ENCODE assay signal across 21 cellular contexts in the genomic region with DNA sequence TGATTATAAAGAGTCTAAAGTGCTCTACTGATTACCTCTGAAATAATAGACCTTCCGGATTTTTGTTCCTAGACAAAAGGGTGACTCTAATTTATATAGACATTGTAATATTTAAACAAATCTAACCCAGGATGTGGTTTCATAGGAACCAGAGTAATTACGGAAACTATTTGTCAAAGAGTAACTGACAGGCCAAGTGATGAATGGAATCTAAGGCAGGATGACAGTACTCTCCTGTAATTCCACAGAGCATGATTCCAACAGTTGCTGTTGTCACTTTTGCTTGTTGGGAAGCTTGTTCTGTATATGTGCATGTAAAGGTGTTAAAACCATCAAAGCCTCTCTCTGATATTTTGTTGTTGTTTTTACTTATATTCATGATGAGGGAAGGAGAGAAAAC.
DNase-seq lines count a peak whose midpoint lies in the region; ATAC-seq, FAIRE-seq and TF ChIP-seq lines count a peak whose summit lies in the region.
"Had no signal": no experiment of that assay in that cellular context is flagged by ENCODE, and none has a peak within 500 bp of the region (broad histone marks: within the 10 kb centered on the region; RNA-seq: fewer than 3 reads in every experiment).

No MANE protein-coding gene starts in this region.

- H3K4me3 ChIP-seq in AG10803 (ENCODE audit: low read length): no peak overlapping the region
- no peak overlapping the region for H3K4me3 ChIP-seq in endothelial cell of umbilical vein (replicated peaks in 1 of 3; ENCODE audit: insufficient read depth in 1 of 3, low read depth in 1 of 3, low read length in 3 of 3)
- no peak overlapping the region for H3K4me3 ChIP-seq in HAP-1
- no peak overlapping the region for H3K4me3 ChIP-seq in HepG2 (replicated peaks in 1 of 3; ENCODE audit: insufficient read depth in 1 of 3, low read depth in 2 of 3, low read length in 3 of 3)
- H3K4me3 ChIP-seq: esophagus muscularis mucosa, GM12878, lower lobe of right lung, pancreas, sigmoid colon had no signal

- H3K9me1 ChIP-seq in endothelial cell of umbilical vein (replicated peaks; ENCODE audit: control insufficient read depth, extremely low read depth, insufficient read depth, low read length): no peaks in the 10 kb centered on the region

- TF ChIP-seq RAD21 in Ishikawa (IDR thresholded peaks at IDR 0.05; ENCODE audit: low read depth) (no peak), HepG2 (CRISPR knock-in tag; IDR thresholded peaks at IDR 0.05) (no peak)

- H3K36me3 ChIP-seq in endothelial cell of umbilical vein (ENCODE audit: control insufficient read depth in 2 of 2, extremely low read depth in 1 of 2, insufficient read depth in 2 of 2, low read length in 2 of 2) (no peaks in the 10 kb centered on the region), HAP-1 (replicated peaks) (no peaks in the 10 kb centered on the region), HepG2 (replicated peaks in 1 of 2; ENCODE audit: control insufficient read depth in 1 of 2, insufficient read depth in 2 of 2, low read length in 2 of 2) (no peaks in the 10 kb centered on the region)
- H3K36me3 ChIP-seq: esophagus muscularis mucosa, lower lobe of right lung, pancreas, sigmoid colon had no signal

- H3K27me3 ChIP-seq in endothelial cell of umbilical vein (ENCODE audit: control insufficient read depth in 2 of 2, insufficient read depth in 2 of 2, low read length in 2 of 2) (no peaks in the 10 kb centered on the region), HAP-1 (ENCODE audit: low read depth) (peaks cover 4% of the 10 kb centered on the region; the same call in 1 of the 2 replicates), HepG2 (ENCODE audit: control insufficient read depth in 1 of 2, insufficient read depth in 2 of 2, low read length in 2 of 2) (no peaks in the 10 kb centered on the region)
- H3K27me3 ChIP-seq: esophagus muscularis mucosa, pancreas, sigmoid colon had no signal

- intact Hi-C loops in endothelial cell of umbilical vein (cut with micrococcal nuclease): loop anchor here (1.0 to 10.0 kb wide), 3 partner anchors 8 to 879 kb away; no protein-coding TSS in a partner anchor
- intact Hi-C loops in HepG2 (cut with micrococcal nuclease; ENCODE audit: unreplicated experiment): no loop called here

- no TSS peak for BruUV-seq in endothelial cell of umbilical vein (replicated peaks; lab: Mats Ljungman, UMichigan)
- no TSS peak for BruUV-seq in HepG2 (replicated peaks; lab: Mats Ljungman, UMichigan)

- peak; percentile 15 for FAIRE-seq in endothelial cell of umbilical vein (lab: Jason Lieb, UNC)
- FAIRE-seq in HepG2 (lab: Jason Lieb, UNC): no peak
- FAIRE-seq: GM12878, pancreas had no signal

- TF ChIP-seq CTCF in AG10803 (conservative IDR thresholded peaks at IDR 0.05; ENCODE audit: low read length) (no peak), endothelial cell of umbilical vein (IDR thresholded peaks at IDR 0.05; ENCODE audit: extremely low read depth in 1 of 2, insufficient read depth in 1 of 2, low read depth in 1 of 2, low read length in 2 of 2) (no peak), HepG2 (CRISPR knock-in tag; IDR thresholded peaks at IDR 0.05) (no peak)

- H3K9ac ChIP-seq in endothelial cell of umbilical vein (replicated peaks; ENCODE audit: extremely low read depth, insufficient read depth, low read length): no peak overlapping the region
- no peak overlapping the region for H3K9ac ChIP-seq in HepG2 (ENCODE audit: insufficient read depth, low read depth, low read length)

- POLR2A ChIA-PET in endothelial cell of umbilical vein (lab: Charles Lee) (no interaction called here), HepG2 (lab: Yijun Ruan, JAX) (no interaction called here)

- dilution Hi-C loops in endothelial cell of umbilical vein (cut with MboI; ENCODE audit: extremely low pct_ligation_motif_present, low sequenced_read_pairs): no loop called here

- H3K27ac ChIP-seq in endothelial cell of umbilical vein (ENCODE audit: insufficient read depth, low read depth, low read length): no peak overlapping the region
- H3K27ac ChIP-seq in HepG2 (ENCODE audit: extremely low read length, insufficient read depth, low read length): no peak overlapping the region
- H3K27ac ChIP-seq: esophagus muscularis mucosa, lower lobe of right lung, pancreas had no signal

- WGBS in HepG2 (ENCODE audit: low lambda C conversion rate): 0% methylated on average over 2 of the region's 2 CpGs

- TF ChIP-seq EP300 in Ishikawa (IDR thresholded peaks at IDR 0.05; ENCODE audit: borderline replicate concordance): peak; percentile 17; the same call in 1 of the 2 replicates
- no peak for TF ChIP-seq EP300 in HepG2 (IDR thresholded peaks at IDR 0.05; ENCODE audit: low read depth in 2 of 2, low read length in 2 of 2)
- no peak for TF ChIP-seq EP300 in HepG2 (CRISPR knock-in tag; IDR thresholded peaks at IDR 0.05; ENCODE audit: borderline replicate concordance)

- DNase-seq in AG10803 (ENCODE audit: low read depth) (peak; percentile 1), NCI-H774 (lab: John Stamatoyannopoulos, UW) (peak; percentile 22), endothelial cell of umbilical vein (ENCODE audit: low read depth, low spot score) (peak; percentile 3), HAP-1 (ENCODE audit: low spot score in 2 of 2) (no peak), HepG2 (ENCODE audit: low spot score) (no peak), HT-29 (ENCODE audit: low spot score) (no peak)
- DNase-seq: activated CD4-positive, alpha-beta memory T cell treated with anti-CD3 and anti-CD28 coated beads for 36 hours; activated naive CD8-positive, alpha-beta T cell treated with anti-CD3 and anti-CD28 coated beads for 36 hours; activated T-cell treated with anti-CD3 and anti-CD28 coated beads, Interleukin-2, amount 50 U/mL, for 72 hours; GDM1; lower lobe of right lung; naive thymus-derived CD4-positive, alpha-beta T cell; NCI-H446 treated with DMSO at 0.1 percent for 48 hours; pancreas; sigmoid colon; SW 1271 had no signal

- H3K4me2 ChIP-seq in endothelial cell of umbilical vein (ENCODE audit: insufficient read depth, low read length) (no peak overlapping the region), HepG2 (ENCODE audit: low read depth, low read length) (no peak overlapping the region)

- ATAC-seq in HepG2 (no peak), GM18870 (IDR thresholded peaks at IDR 0.05; ENCODE audit: unreplicated experiment) (no peak)
- ATAC-seq: activated T-cell treated with anti-CD3 and anti-CD28 coated beads, Interleukin-2, amount 50 U/mL, for 72 hours; GM12878; lower lobe of right lung; naive thymus-derived CD4-positive, alpha-beta T cell; Panc1; pancreas had no signal

- no peak overlapping the region for H2AFZ ChIP-seq in endothelial cell of umbilical vein (ENCODE audit: low read depth, low read length)
- no peak overlapping the region for H2AFZ ChIP-seq in HepG2 (ENCODE audit: low read length)

- H3K79me2 ChIP-seq in endothelial cell of umbilical vein (ENCODE audit: control insufficient read depth, insufficient read depth, low read length): no peaks in the 10 kb centered on the region
- H3K79me2 ChIP-seq in HepG2 (ENCODE audit: insufficient read depth, low read length): no peaks in the 10 kb centered on the region

- H3K9me3 ChIP-seq in endothelial cell of umbilical vein (replicated peaks; ENCODE audit: control insufficient read depth, insufficient read depth, low read length) (no peaks in the 10 kb centered on the region), HAP-1 (no peaks in the 10 kb centered on the region), HepG2 (ENCODE audit: low read length) (no peaks in the 10 kb centered on the region)
- H3K9me3 ChIP-seq: pancreas had no signal

- H4K20me1 ChIP-seq in endothelial cell of umbilical vein (replicated peaks; ENCODE audit: control insufficient read depth, extremely low read depth, insufficient read depth, low read length): no peaks in the 10 kb centered on the region
- H4K20me1 ChIP-seq in HepG2 (ENCODE audit: insufficient read depth, low read length): no peaks in the 10 kb centered on the region

- no peaks in the 10 kb centered on the region for H3K4me1 ChIP-seq in endothelial cell of umbilical vein (ENCODE audit: control insufficient read depth, extremely low read depth, insufficient read depth, low read length)
- no peaks in the 10 kb centered on the region for H3K4me1 ChIP-seq in HAP-1
- H3K4me1 ChIP-seq in HepG2 (ENCODE audit: insufficient read depth, low read length): no peaks in the 10 kb centered on the region
- H3K4me1 ChIP-seq: esophagus muscularis mucosa, lower lobe of right lung, pancreas had no signal

- CTCF ChIA-PET in endothelial cell of umbilical vein (lab: Charles Lee) (interaction anchor here (1.0 kb wide), 1 partner anchor 1123 kb away, joined by 4 read pairs; no protein-coding TSS in a partner anchor), HepG2 (lab: Yijun Ruan, JAX; ENCODE audit: low intra/inter-chr PET ratio, low total read pairs) (no interaction called here)

- TF ChIP-seq POLR2A in endothelial cell of umbilical vein (IDR thresholded peaks at IDR 0.05; ENCODE audit: low read depth, low read length) (no peak), HepG2 (IDR thresholded peaks at IDR 0.05; ENCODE audit: insufficient read depth in 1 of 2, low read depth in 2 of 2, low read length in 2 of 2) (no peak)

- in situ Hi-C loops in HAP-1 (cut with MboI; ENCODE audit: low sequenced_read_pairs): no loop called here
- in situ Hi-C loops in HepG2 (cut with HindIII; ENCODE audit: extremely low pct_ligation_motif_present, low pct_unique_long_range_greater_than_20kb): no loop called here

TF ChIP-seq in Ishikawa, 13 proteins besides CTCF, POLR2A, EP300 and RAD21 (continues in another document):
- TF ChIP-seq FOXM1 (IDR thresholded peaks at IDR 0.05; ENCODE audit: borderline replicate concordance, low read depth) (no peak), YY1 (IDR thresholded peaks at IDR 0.05; ENCODE audit: low read depth) (no peak)
- TF ChIP-seq, protein P1, sequence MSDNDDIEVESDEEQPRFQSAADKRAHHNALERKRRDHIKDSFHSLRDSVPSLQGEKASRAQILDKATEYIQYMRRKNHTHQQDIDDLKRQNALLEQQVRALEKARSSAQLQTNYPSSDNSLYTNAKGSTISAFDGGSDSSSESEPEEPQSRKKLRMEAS (IDR thresholded peaks at IDR 0.05): no peak

TF ChIP-seq in endothelial cell of umbilical vein, 7 proteins besides CTCF, POLR2A, EP300 and RAD21 (continues in another document):
- TF ChIP-seq MYC (IDR thresholded peaks at IDR 0.05; ENCODE audit: low read depth, low read length): no peak
- TF ChIP-seq GATA2 (IDR thresholded peaks at IDR 0.05; ENCODE audit: insufficient read depth, insufficient read length, low read depth, low read length): no peak
- no peak for TF ChIP-seq EZH2 (IDR thresholded peaks at IDR 0.05; ENCODE audit: borderline replicate concordance, low read depth, low read length, severe bottlenecking)
- TF ChIP-seq POLR2AphosphoS5 (IDR thresholded peaks at IDR 0.05; ENCODE audit: insufficient read depth, low read depth, low read length): no peak

TF ChIP-seq in HepG2, 621 proteins besides CTCF, POLR2A, EP300 and RAD21 (continues in another document):
- TF ChIP-seq HDAC6 (IDR thresholded peaks at IDR 0.05; ENCODE audit: low read depth, low read length): no peak

Comparison
In these comparisons a context has a peak if more than half of its experiments do, and no peak if none do; other contexts are left out.
1. DNase-seq: peak in AG10803 (single experiment), NCI-H774 (single experiment) and endothelial cell of umbilical vein (single experiment); none in HAP-1 (0 of 2), HepG2 (single experiment) and HT-29 (single experiment).